Comparison of ENCODE assay signal across 14 cellular contexts in genomic region chr7:92968502-92968901, GRCh38.
A peak's percentile ranks its signal among the peaks of the same experiment; 100 is the strongest.
DNase-seq lines count a peak whose midpoint lies in the region; ATAC-seq, FAIRE-seq and TF ChIP-seq lines count a peak whose summit lies in the region.
"Had no signal": no experiment of that assay in that cellular context is flagged by ENCODE, and none has a peak within 500 bp of the region (broad histone marks: within the 10 kb centered on the region; RNA-seq: fewer than 3 reads in every experiment).

No MANE protein-coding gene starts in this region.

- no peaks in the 10 kb centered on the region for H3K9me3 ChIP-seq in keratinocyte (ENCODE audit: control insufficient read depth, low read depth, low read length)
- no peaks in the 10 kb centered on the region for H3K9me3 ChIP-seq in prostate gland
- H3K9me3 ChIP-seq: BLaER1, stomach had no signal

- H3K36me3 ChIP-seq in keratinocyte (ENCODE audit: control insufficient read depth in 2 of 2, extremely low read depth in 1 of 2, insufficient read depth in 2 of 2, low read length in 2 of 2), result no peaks in the 10 kb centered on the region
- H3K36me3 ChIP-seq in prostate gland, result no peaks in the 10 kb centered on the region
- H3K36me3 ChIP-seq: BLaER1, stomach had no signal

- H3K27me3 ChIP-seq in keratinocyte (ENCODE audit: control insufficient read depth, extremely low read depth, insufficient read depth, low read length), result no peaks in the 10 kb centered on the region
- H3K27me3 ChIP-seq in prostate gland (replicated peaks; ENCODE audit: insufficient read depth), result no peaks in the 10 kb centered on the region
- H3K27me3 ChIP-seq: BLaER1, stomach had no signal

- no peak overlapping the region for H3K27ac ChIP-seq in keratinocyte (ENCODE audit: control insufficient read depth, insufficient read depth, low read length)
- no peak overlapping the region for H3K27ac ChIP-seq in prostate gland
- H3K27ac ChIP-seq: BLaER1, parathyroid adenoma, stomach had no signal

- 91% methylated on average over 1 of the region's 1 CpG for WGBS in prostate gland

- H2AFZ ChIP-seq in keratinocyte (ENCODE audit: control insufficient read depth, low read length), result no peak overlapping the region
- H2AFZ ChIP-seq: parathyroid adenoma had no signal

- ATAC-seq in GM18867 (IDR thresholded peaks at IDR 0.05; ENCODE audit: unreplicated experiment) (peak; percentile 74), GM21423 (IDR thresholded peaks at IDR 0.05; ENCODE audit: unreplicated experiment) (peak; percentile 60), HG03159 (IDR thresholded peaks at IDR 0.05; ENCODE audit: unreplicated experiment) (peak; percentile 54)
- ATAC-seq: left colon, WTC11 had no signal

- H3K9ac ChIP-seq in keratinocyte (ENCODE audit: control insufficient read depth, extremely low read depth, insufficient read depth, low read length), result no peak overlapping the region
- H3K9ac ChIP-seq: BLaER1, parathyroid adenoma had no signal

- no peaks in the 10 kb centered on the region for H4K20me1 ChIP-seq in keratinocyte (ENCODE audit: control insufficient read depth, extremely low read depth, insufficient read depth, low read length)
- H4K20me1 ChIP-seq: BLaER1 had no signal

- peak; percentile 69 for FAIRE-seq in keratinocyte (lab: Jason Lieb, UNC)
- FAIRE-seq: small intestine had no signal

- intact Hi-C loops in prostate gland (cut with DNase I), result no loop called here

- H3K4me3 ChIP-seq in keratinocyte (ENCODE audit: control insufficient read depth in 2 of 3, extremely low read depth in 1 of 3, insufficient read depth in 2 of 3, low read depth in 1 of 3, low read length in 3 of 3) (no peak overlapping the region), prostate gland (no peak overlapping the region)
- H3K4me3 ChIP-seq: BLaER1, stomach had no signal

- peak overlapping the region; percentile 2 for H3K4me2 ChIP-seq in keratinocyte (ENCODE audit: control insufficient read depth, extremely low read depth, insufficient read depth, low read depth, low read length)
- H3K4me2 ChIP-seq: BLaER1 had no signal

- no peaks in the 10 kb centered on the region for H3K9me1 ChIP-seq in keratinocyte (ENCODE audit: control insufficient read depth, extremely low read depth, insufficient read depth, low read length)

- dilution Hi-C loops in keratinocyte (cut with MboI; ENCODE audit: extremely low pct_ligation_motif_present, low sequenced_read_pairs), result no loop called here

- TF ChIP-seq CTCF in keratinocyte (optimal IDR thresholded peaks at IDR 0.05 in 1 of 3, IDR thresholded peaks at IDR 0.05 in 1 of 3, conservative IDR thresholded peaks at IDR 0.05 in 1 of 3; ENCODE audit: extremely low read depth in 1 of 3, insufficient read depth in 2 of 3, low read length in 3 of 3), result no peak
- TF ChIP-seq CTCF in prostate gland (IDR thresholded peaks at IDR 0.05), result no peak

- DNase-seq in keratinocyte (ENCODE audit: low read depth, low spot score) (peak; percentile 33), prostate gland (ENCODE audit: low spot score) (no peak), NCI-H2029 treated with DMSO at 0.1 percent for 48 hours (lab: John Stamatoyannopoulos, UW) (no peak), retina (no peak)
- DNase-seq: hippocampal formation, left colon, small intestine, stomach had no signal

- H3K4me1 ChIP-seq in keratinocyte (ENCODE audit: control insufficient read depth, extremely low read depth, insufficient read depth, low read length) (peaks cover 10% of the 10 kb centered on the region), prostate gland (replicated peaks) (no peaks in the 10 kb centered on the region)
- H3K4me1 ChIP-seq: BLaER1, parathyroid adenoma, stomach had no signal

- H3K79me2 ChIP-seq in keratinocyte (ENCODE audit: control insufficient read depth, insufficient read depth, low read length), result no peaks in the 10 kb centered on the region
- H3K79me2 ChIP-seq: parathyroid adenoma had no signal

- no peak for TF ChIP-seq POLR2A in prostate gland (IDR thresholded peaks at IDR 0.05)
